Comparison of ENCODE assay signal across 15 cellular contexts in genomic region chr4:143437937-143438336, GRCh38.
"Had no signal": no experiment of that assay in that cellular context is flagged by ENCODE, and none has a peak within 500 bp of the region (broad histone marks: within the 10 kb centered on the region; RNA-seq: fewer than 3 reads in every experiment).

No MANE protein-coding gene starts in this region.

- ATAC-seq: activated CD8-positive, alpha-beta memory T cell treated with anti-CD3 and anti-CD28 coated beads, Interleukin-2, amount 10 ng/mL, durations not matched to agents 7 days and 5 days; left lung; naive thymus-derived CD4-positive, alpha-beta T cell; stimulated activated effector memory CD8-positive, alpha-beta T cell treated with anti-CD3 and anti-CD28 coated beads, Interleukin-12 subunit alpha, Interleukin-12 subunit beta, amount 100 ng/mL, for 72 hours had no signal

- DNase-seq: activated CD4-positive, alpha-beta T cell treated with anti-CD3 and anti-CD28 coated beads, Interleukin-2, amount 50 U/mL, for 48 hours; activated CD8-positive, alpha-beta memory T cell treated with anti-CD3 and anti-CD28 coated beads, Interleukin-2, amount 10 ng/mL, durations not matched to agents 7 days and 5 days; activated effector memory CD4-positive, alpha-beta T cell treated with Interleukin-2 at 50 U/mL for 16 hours; activated T-cell treated with anti-CD3 and anti-CD28 coated beads, Interleukin-2, amount 50 U/mL, for 1 hour; amniotic stem cell; hippocampal formation; left lung; naive thymus-derived CD4-positive, alpha-beta T cell; ovary; thyroid gland; WERI-Rb-1 had no signal

- H3K27ac ChIP-seq: esophagus muscularis mucosa, left lung, ovary, thyroid gland, WERI-Rb-1 had no signal

- H3K36me3 ChIP-seq: ovary, WERI-Rb-1 had no signal

- H3K27me3 Mint-ChIP-seq: activated CD8-positive, alpha-beta memory T cell treated with anti-CD3 and anti-CD28 coated beads, Interleukin-2, amount 10 ng/mL, durations not matched to agents 7 days and 5 days had no signal

- H3K27me3 ChIP-seq: esophagus muscularis mucosa, left lung, ovary, thyroid gland had no signal

- H3K4me3 Mint-ChIP-seq: activated CD8-positive, alpha-beta memory T cell treated with anti-CD3 and anti-CD28 coated beads, Interleukin-2, amount 10 ng/mL, durations not matched to agents 7 days and 5 days; activated naive CD8-positive, alpha-beta T cell; naive thymus-derived CD4-positive, alpha-beta T cell; stimulated activated effector memory CD8-positive, alpha-beta T cell treated with anti-CD3 and anti-CD28 coated beads, Interleukin-12 subunit alpha, Interleukin-12 subunit beta, amount 100 ng/mL, for 72 hours had no signal

- FAIRE-seq: endometrium had no signal

- H3K27ac Mint-ChIP-seq: activated CD8-positive, alpha-beta memory T cell treated with anti-CD3 and anti-CD28 coated beads, Interleukin-2, amount 10 ng/mL, durations not matched to agents 7 days and 5 days; activated naive CD8-positive, alpha-beta T cell; naive thymus-derived CD4-positive, alpha-beta T cell; stimulated activated effector memory CD8-positive, alpha-beta T cell treated with anti-CD3 and anti-CD28 coated beads, Interleukin-12 subunit alpha, Interleukin-12 subunit beta, amount 100 ng/mL, for 72 hours had no signal

- H3K9me3 Mint-ChIP-seq: naive thymus-derived CD4-positive, alpha-beta T cell; stimulated activated effector memory CD8-positive, alpha-beta T cell treated with anti-CD3 and anti-CD28 coated beads, Interleukin-12 subunit alpha, Interleukin-12 subunit beta, amount 100 ng/mL, for 72 hours had no signal

- H3K36me3 Mint-ChIP-seq: activated CD8-positive, alpha-beta memory T cell treated with anti-CD3 and anti-CD28 coated beads, Interleukin-2, amount 10 ng/mL, durations not matched to agents 7 days and 5 days; activated naive CD8-positive, alpha-beta T cell; naive thymus-derived CD4-positive, alpha-beta T cell; stimulated activated effector memory CD8-positive, alpha-beta T cell treated with anti-CD3 and anti-CD28 coated beads, Interleukin-12 subunit alpha, Interleukin-12 subunit beta, amount 100 ng/mL, for 72 hours had no signal

- H3K4me3 ChIP-seq: esophagus muscularis mucosa, left lung, ovary, thyroid gland had no signal

- H3K9me3 ChIP-seq: esophagus muscularis mucosa, left lung, ovary, thyroid gland had no signal

- H3K4me1 Mint-ChIP-seq: activated CD8-positive, alpha-beta memory T cell treated with anti-CD3 and anti-CD28 coated beads, Interleukin-2, amount 10 ng/mL, durations not matched to agents 7 days and 5 days; naive thymus-derived CD4-positive, alpha-beta T cell; stimulated activated effector memory CD8-positive, alpha-beta T cell treated with anti-CD3 and anti-CD28 coated beads, Interleukin-12 subunit alpha, Interleukin-12 subunit beta, amount 100 ng/mL, for 72 hours had no signal

- H3K4me1 ChIP-seq: left lung, thyroid gland had no signal
